9 cellular contexts compared by ENCODE assay signal in genomic region chr19:17391371-17392151, GRCh38. TPM values are rescaled to one million over a fixed set of nuclear protein-coding genes. Genes with fewer than 3 reads are reported as not detected.
DNase-seq lines count a peak whose midpoint lies in the region; ATAC-seq, FAIRE-seq and TF ChIP-seq lines count a peak whose summit lies in the region.
"Had no signal": no experiment of that assay in that cellular context is flagged by ENCODE, and none has a peak within 500 bp of the region (broad histone marks: within the 10 kb centered on the region; RNA-seq: fewer than 3 reads in every experiment).

No MANE protein-coding gene starts in this region.

- DNase-seq in Calu3 (no peak), HL-60 (ENCODE audit: low read depth in 1 of 2, low spot score in 1 of 2) (peak; percentile 47 to 93), kidney epithelial cell (ENCODE audit: low read depth) (no peak), upper lobe of left lung (peak in 1 of 2 donors; percentile 39), GM19240 (ENCODE audit: insufficient read length, low spot score) (no peak), D721Med (ENCODE audit: insufficient read length, low spot score) (no peak)
- no peak for DNase-seq in activated CD8-positive, alpha-beta T cell treated with anti-CD3 and anti-CD28 coated beads, Interleukin-2, amount 10 ng/mL, durations not matched to agents 7 days and 5 days
- DNase-seq in activated CD4-positive, CD25-positive, alpha-beta regulatory T cell (lab: John Stamatoyannopoulos, UW) = no peak

- no peak for FAIRE-seq in D721Med (lab: Jason Lieb, UNC)

- no peak overlapping the region for H3K27ac Mint-ChIP-seq in Calu3 (ENCODE audit: unreplicated experiment)
- no peak overlapping the region for H3K27ac Mint-ChIP-seq in activated CD8-positive, alpha-beta T cell treated with anti-CD3 and anti-CD28 coated beads, Interleukin-2, amount 10 ng/mL, durations not matched to agents 7 days and 5 days

- intact Hi-C loops in Calu3 (cut with micrococcal nuclease; ENCODE audit: unreplicated experiment) = no loop called here

- no peak for ATAC-seq in activated CD8-positive, alpha-beta T cell treated with anti-CD3 and anti-CD28 coated beads, Interleukin-2, amount 10 ng/mL, durations not matched to agents 7 days and 5 days
- ATAC-seq in upper lobe of left lung (ENCODE audit: low FRiP score in 2 of 2) = peak in 1 of 2 donors; percentile 31

- CTCF ChIA-PET in Calu3 (lab: Charles Lee) = no interaction called here
- CTCF ChIA-PET in activated CD8-positive, alpha-beta T cell treated with anti-CD3 and anti-CD28 coated beads, Interleukin-2, amount 10 ng/mL, durations not matched to agents 7 days and 5 days (lab: Charles Lee) = interaction anchor here (1.0 to 4.2 kb wide), 9 partner anchors 11 to 99 kb away, joined by 4 to 13 read pairs (median 5); partner anchors contain the start of genes BST2, DDA1, MRPL34 and MVB12A

- no peaks in the 10 kb centered on the region for H3K36me3 Mint-ChIP-seq in Calu3 (ENCODE audit: insufficient read depth, unreplicated experiment)
- H3K36me3 Mint-ChIP-seq in activated CD8-positive, alpha-beta T cell treated with anti-CD3 and anti-CD28 coated beads, Interleukin-2, amount 10 ng/mL, durations not matched to agents 7 days and 5 days (ENCODE audit: low read depth) = peaks cover 9% of the 10 kb centered on the region

- TF ChIP-seq EP300 in upper lobe of left lung (IDR thresholded peaks at IDR 0.05) = no peak

- H3K9me3 ChIP-seq in upper lobe of left lung = no peaks in the 10 kb centered on the region

- peak overlapping the region; percentile 60 for H3K27ac ChIP-seq in HL-60 (replicated peaks)
- no peak overlapping the region for H3K27ac ChIP-seq in upper lobe of left lung

- peak overlapping the region; percentile 51 for H3K4me3 Mint-ChIP-seq in Calu3 (ENCODE audit: low read depth, unreplicated experiment)
- H3K4me3 Mint-ChIP-seq in activated CD8-positive, alpha-beta T cell treated with anti-CD3 and anti-CD28 coated beads, Interleukin-2, amount 10 ng/mL, durations not matched to agents 7 days and 5 days = peak overlapping the region; percentile 79

- H3K9me3 Mint-ChIP-seq in Calu3 (ENCODE audit: low read depth, unreplicated experiment) = no peaks in the 10 kb centered on the region
- peaks cover 7% of the 10 kb centered on the region for H3K9me3 Mint-ChIP-seq in activated CD8-positive, alpha-beta T cell treated with anti-CD3 and anti-CD28 coated beads, Interleukin-2, amount 10 ng/mL, durations not matched to agents 7 days and 5 days (ENCODE audit: insufficient read depth)

- peaks cover 15 to 33% (median 26%) of the 10 kb centered on the region in 4 donors for H3K4me1 ChIP-seq in upper lobe of left lung

- H3K4me3 ChIP-seq in HL-60 (replicated peaks; ENCODE audit: insufficient read depth, low read length) (peak overlapping the region; percentile 30), kidney epithelial cell (ENCODE audit: low read depth, low read length) (peak overlapping the region; percentile 24), upper lobe of left lung (peak overlapping the region in 3 of 4 donors; percentile 54 to 58 (median 55))

- no peaks in the 10 kb centered on the region for H3K4me1 Mint-ChIP-seq in Calu3 (ENCODE audit: low read depth, unreplicated experiment)
- H3K4me1 Mint-ChIP-seq in activated CD8-positive, alpha-beta T cell treated with anti-CD3 and anti-CD28 coated beads, Interleukin-2, amount 10 ng/mL, durations not matched to agents 7 days and 5 days (ENCODE audit: low read depth) = peaks cover 32% of the 10 kb centered on the region

- no peaks in the 10 kb centered on the region for H3K36me3 ChIP-seq in kidney epithelial cell (ENCODE audit: control insufficient read depth, insufficient read depth, low read length)
- no peaks in the 10 kb centered on the region for H3K36me3 ChIP-seq in upper lobe of left lung

- TF ChIP-seq POLR2A in upper lobe of left lung (IDR thresholded peaks at IDR 0.05) = no peak

- TF ChIP-seq CTCF in Calu3 (IDR thresholded peaks at IDR 0.05; ENCODE audit: unreplicated experiment) = no peak
- no peak for TF ChIP-seq CTCF in HL-60 (IDR thresholded peaks at IDR 0.05; ENCODE audit: insufficient read depth, low read length)
- no peak for TF ChIP-seq CTCF in kidney epithelial cell (IDR thresholded peaks at IDR 0.05; ENCODE audit: insufficient read depth, low read length, poor library complexity, severe bottlenecking)
- TF ChIP-seq CTCF in upper lobe of left lung (IDR thresholded peaks at IDR 0.05) = no peak
- TF ChIP-seq CTCF in D721Med (IDR thresholded peaks at IDR 0.05; ENCODE audit: insufficient read depth, missing control alignments) = no peak

- peaks cover 12% of the 10 kb centered on the region for H3K27me3 Mint-ChIP-seq in Calu3 (ENCODE audit: unreplicated experiment)
- H3K27me3 Mint-ChIP-seq in activated CD8-positive, alpha-beta T cell treated with anti-CD3 and anti-CD28 coated beads, Interleukin-2, amount 10 ng/mL, durations not matched to agents 7 days and 5 days (ENCODE audit: low read depth) = peaks cover 15% of the 10 kb centered on the region

- WGBS in upper lobe of left lung, 2 donors = 8 to 13% methylated on average over 17 to 24 of the region's 26 CpGs

- no TSS peak for BruUV-seq in Calu3 (replicated peaks; lab: Mats Ljungman, UMichigan)

- H3K27me3 ChIP-seq in HL-60 (ENCODE audit: insufficient read depth, poor library complexity, severe bottlenecking) (peaks cover 3% of the 10 kb centered on the region), kidney epithelial cell (ENCODE audit: control insufficient read depth, insufficient read depth, low read length) (peaks cover 11% of the 10 kb centered on the region), upper lobe of left lung (peaks cover 0 to 8% (median 1%) of the 10 kb centered on the region in 4 donors)

- POLR2A ChIA-PET in activated CD8-positive, alpha-beta T cell treated with anti-CD3 and anti-CD28 coated beads, Interleukin-2, amount 10 ng/mL, durations not matched to agents 7 days and 5 days (lab: Charles Lee) = interaction anchor here (0.6 to 1.7 kb wide), 7 partner anchors 11 to 158 kb away, joined by 3 to 7 read pairs (median 4); partner anchors contain the start of genes BST2 and MVB12A

RNA-seq across cellular contexts. Expression of gene CCDC194, which starts 2.4 kb away (rescaled TPM):
- total RNA-seq in Calu3 (2022) = not detected in 2 replicates
- total RNA-seq in activated CD8-positive, alpha-beta T cell treated with anti-CD3 and anti-CD28 coated beads, Interleukin-2, amount 10 ng/mL, durations not matched to agents 7 days and 5 days = 1 to 10 TPM; 4.7 to 4.8 TPM
- total RNA-seq in kidney epithelial cell = not detected in 2 replicates
- total RNA-seq in upper lobe of left lung = 1 to 10 TPM in 2 of 6 donors, under 1 TPM in 1, not detected in 3; 0.83 to 2.2 (median 2.1) TPM
- total RNA-seq: RPMI7951 had no signal

RNA-seq across cellular contexts. Expression of gene BST2, which starts 13.9 kb away (rescaled TPM):
- total RNA-seq in Calu3 (2022) (0.94 and 10.4 TPM in 2 replicates), kidney epithelial cell (38.2 and 41.4 TPM in 2 replicates), upper lobe of left lung (100 to 1,000 TPM in 1 of 6 donors, 10 to 100 TPM in 5; 30.4 to 197 (median 74.1) TPM)
- 100 to 1,000 TPM; 222 to 230 TPM for total RNA-seq in activated CD8-positive, alpha-beta T cell treated with anti-CD3 and anti-CD28 coated beads, Interleukin-2, amount 10 ng/mL, durations not matched to agents 7 days and 5 days

RNA-seq across cellular contexts. Expression of gene PLVAP, which starts 14.4 kb away (rescaled TPM):
- total RNA-seq in Calu3 (2022) (not detected in 2 replicates), kidney epithelial cell (0.48 and 1.5 TPM in 2 replicates), upper lobe of left lung (100 to 1,000 TPM in 1 of 6 donors, 10 to 100 TPM in 1, 1 to 10 TPM in 4; 1.0 to 103 (median 6.9) TPM)
- total RNA-seq in activated CD8-positive, alpha-beta T cell treated with anti-CD3 and anti-CD28 coated beads, Interleukin-2, amount 10 ng/mL, durations not matched to agents 7 days and 5 days = under 1 TPM in 1 of 2 experiments, not detected in 1; 0.11 TPM
- total RNA-seq: RPMI7951 had no signal

RNA-seq across cellular contexts. Expression of gene MVB12A, which starts 28.3 kb away (rescaled TPM):
- total RNA-seq in Calu3 (2022) = 35.6 and 41.1 TPM in 2 replicates
- 10 to 100 TPM; 36.6 to 40.3 TPM for total RNA-seq in activated CD8-positive, alpha-beta T cell treated with anti-CD3 and anti-CD28 coated beads, Interleukin-2, amount 10 ng/mL, durations not matched to agents 7 days and 5 days
- total RNA-seq in kidney epithelial cell = 66.1 and 73.7 TPM in 2 replicates
- 10 to 100 TPM; 25.1 to 55.2 (median 49.1) TPM for total RNA-seq in upper lobe of left lung

RNA-seq across cellular contexts. Expression of gene GTPBP3, which starts 54.2 kb away (rescaled TPM):
- total RNA-seq in Calu3 (2022) = 30.6 and 40.9 TPM in 2 replicates
- 10 to 100 TPM; 38.6 to 39.4 TPM for total RNA-seq in activated CD8-positive, alpha-beta T cell treated with anti-CD3 and anti-CD28 coated beads, Interleukin-2, amount 10 ng/mL, durations not matched to agents 7 days and 5 days
- 31.8 and 38.1 TPM in 2 replicates for total RNA-seq in kidney epithelial cell
- total RNA-seq in upper lobe of left lung = 10 to 100 TPM; 14.9 to 95.3 (median 26.4) TPM

Comparison
In these comparisons a context has a peak if more than half of its experiments do, and no peak if none do; other contexts are left out.
1. DNase-seq: peak in HL-60 (2 of 2); none in Calu3 (single experiment), activated CD8-positive, alpha-beta T cell treated with anti-CD3 and anti-CD28 coated beads, Interleukin-2, amount 10 ng/mL, durations not matched to agents 7 days and 5 days (single experiment), kidney epithelial cell (single experiment), GM19240 (single experiment), activated CD4-positive, CD25-positive, alpha-beta regulatory T cell (0 of 4) and D721Med (single experiment).
2. Peak in every context shown above with its lines, with median percentiles within 50 percentile points of each other: H3K4me3 ChIP-seq.